1 cellular context compared by ENCODE assay signal in genomic region chr19:57888107-57888493, GRCh38.
TF ChIP-seq lines count a peak whose summit lies in the region.

No MANE protein-coding gene starts in this region.

TF ChIP-seq in H1, 55 proteins besides CTCF, POLR2A, EP300 and RAD21:
- no peak for TF ChIP-seq JUN (IDR thresholded peaks at IDR 0.05; ENCODE audit: low read depth, low read length)
- no peak for TF ChIP-seq ASH2L (IDR thresholded peaks at IDR 0.05; ENCODE audit: low read length)
- TF ChIP-seq SAP30 (IDR thresholded peaks at IDR 0.05; ENCODE audit: insufficient read depth, insufficient replicate concordance, low read length), result no peak
- no peak for TF ChIP-seq CHD1 (IDR thresholded peaks at IDR 0.05; ENCODE audit: low read depth, low read length)
- TF ChIP-seq HDAC2 (IDR thresholded peaks at IDR 0.05; ENCODE audit: borderline replicate concordance in 1 of 2, low read depth in 2 of 2, low read length in 2 of 2), result no peak
- TF ChIP-seq ATF2 (IDR thresholded peaks at IDR 0.05; ENCODE audit: low read length), result no peak
- TF ChIP-seq CEBPB (IDR thresholded peaks at IDR 0.05; ENCODE audit: low read depth, low read length), result no peak
- no peak for TF ChIP-seq RXRA (IDR thresholded peaks at IDR 0.05; ENCODE audit: insufficient read depth, low read depth, low read length)
- no peak for TF ChIP-seq CBX8 (IDR thresholded peaks at IDR 0.05; ENCODE audit: borderline replicate concordance, low read depth, low read length)
- TF ChIP-seq GTF2F1 (IDR thresholded peaks at IDR 0.05; ENCODE audit: borderline replicate concordance, low read depth, low read length), result no peak
